Comparison of ENCODE assay signal across 32 cellular contexts in genomic region chr9:123062306-123063171, GRCh38. TPM values are rescaled to one million over a fixed set of nuclear protein-coding genes. Genes with fewer than 3 reads are reported as not detected.
A peak's percentile ranks its signal among the peaks of the same experiment; 100 is the strongest.
DNase-seq lines count a peak whose midpoint lies in the region; ATAC-seq and TF ChIP-seq lines count a peak whose summit lies in the region.
"Had no signal": no experiment of that assay in that cellular context is flagged by ENCODE, and none has a peak within 500 bp of the region (broad histone marks: within the 10 kb centered on the region; RNA-seq: fewer than 3 reads in every experiment).

No MANE protein-coding gene starts in this region.

- no peak for DNase-seq in IMR-90
- no peak for DNase-seq in caudate nucleus (lab: John Stamatoyannopoulos, UW)
- peak in 1 of 2 donors; percentile 44 for DNase-seq in psoas muscle
- no peak for DNase-seq in amygdala (lab: John Stamatoyannopoulos, UW)
- DNase-seq in substantia nigra (lab: John Stamatoyannopoulos, UW), result no peak
- no peak for DNase-seq in KBM-7
- DNase-seq in PC-9, result no peak
- DNase-seq: activated CD4-positive, alpha-beta T cell treated with anti-CD3 and anti-CD28 coated beads, Interleukin-2, amount 50 U/mL, for 48 hours; activated CD4-positive, CD25-positive, alpha-beta regulatory T cell; activated naive CD8-positive, alpha-beta T cell treated with anti-CD3 and anti-CD28 coated beads, Interleukin-2, amount 10 ng/mL, durations not matched to agents 7 days and 5 days; brain microvascular endothelial cell; CD8-positive, alpha-beta memory T cell; DMS79; effector memory CD8-positive, alpha-beta T cell; H9; islet precursor cell; left ventricle myocardium superior; NCI-H1105; NCI-H1930; NCI-H526 treated with DMSO at 0.1 percent for 48 hours; pancreas; stimulated activated CD4-positive, alpha-beta T cell treated with anti-CD3 and anti-CD28 coated beads, Interleukin-4, amount 100 ng/mL, for 4 hours; stimulated activated naive CD4-positive, alpha-beta T cell treated with Interleukin-2 at 50 U/mL for 16 hours; T1000; trophoblast cell had no signal

- H3K56ac ChIP-seq in IMR-90 (ENCODE audit: extremely low read depth, insufficient read depth, low read length), result peak overlapping the region; percentile 38; the same call in 1 of the 2 replicates

- H3K36me3 ChIP-seq in ACC112 (ENCODE audit: insufficient read depth, low read length) (peaks cover 22% of the 10 kb centered on the region), IMR-90 (ENCODE audit: control insufficient read depth, insufficient read depth, low read length) (peaks cover 9% of the 10 kb centered on the region), psoas muscle (ENCODE audit: insufficient read depth in 1 of 2, low read depth in 1 of 2) (peaks cover 3 to 31% of the 10 kb centered on the region in 2 donors), PC-9 (ENCODE audit: low read depth) (0 out of 2 replicates have a peak, but pooled peaks cover 5% of the 10 kb centered on the region)
- H3K36me3 ChIP-seq: brain microvascular endothelial cell had no signal

- peak overlapping the region; percentile 82 for H3K14ac ChIP-seq in IMR-90 (replicated peaks; ENCODE audit: low read depth, low read length)

- no CpG with 5 or more reads among the region's 7 CpGs for WGBS in IMR-90 (ENCODE audit: extremely low coverage in 2 of 2, insufficient read length in 1 of 2), 2 experiments
- WGBS in psoas muscle, 3 donors, result 26 to 46% (median 27%) methylated on average over 7 of the region's 7 CpGs

- TF ChIP-seq POLR2A in IMR-90 (IDR thresholded peaks at IDR 0.05; ENCODE audit: low read depth, low read length), result no peak

- H3K4ac ChIP-seq in IMR-90 (ENCODE audit: low read depth, low read length), result peak overlapping the region; percentile 92

- peak overlapping the region; percentile 79 for H2BK5ac ChIP-seq in IMR-90 (ENCODE audit: low read depth, low read length, poor library complexity, severe bottlenecking)

- H3K9ac ChIP-seq in IMR-90 (ENCODE audit: low read depth, low read length), result no peak overlapping the region; the same call in 1 of the 2 replicates

- BruUV-seq in IMR-90 (replicated peaks; lab: Mats Ljungman, UMichigan) (no TSS peak), PC-9 (replicated peaks; lab: Mats Ljungman, UMichigan) (no TSS peak)

- H3K9me3 ChIP-seq in IMR-90 (ENCODE audit: control insufficient read depth, insufficient read depth, low read length) (no peaks in the 10 kb centered on the region), psoas muscle (no peaks in the 10 kb centered on the region), PC-9 (ENCODE audit: insufficient read depth, low read depth) (no peaks in the 10 kb centered on the region)
- H3K9me3 ChIP-seq: pancreas, right atrium auricular region had no signal

- no peaks in the 10 kb centered on the region for H3K79me2 ChIP-seq in ACC112 (ENCODE audit: control insufficient read depth, insufficient read depth, low read length, unreplicated experiment)
- no peaks in the 10 kb centered on the region for H3K79me2 ChIP-seq in PC-9 (ENCODE audit: low read depth)

- H2AFZ ChIP-seq in ACC112 (ENCODE audit: low read length, unreplicated experiment) (no peak overlapping the region), IMR-90 (replicated peaks; ENCODE audit: low read length, poor library complexity) (no peak overlapping the region), PC-9 (no peak overlapping the region)

- no peak for TF ChIP-seq RAD21 in IMR-90 (IDR thresholded peaks at IDR 0.05; ENCODE audit: low read length)

- peak overlapping the region; percentile 48 to 83; a peak in 3 of 4 replicates for H4K8ac ChIP-seq in IMR-90 (ENCODE audit: low read depth in 2 of 2, low read length in 2 of 2)

- peaks cover 43% of the 10 kb centered on the region for H3K4me1 ChIP-seq in ACC112 (ENCODE audit: control insufficient read depth, insufficient read depth, low read length, unreplicated experiment)
- H3K4me1 ChIP-seq in IMR-90 (ENCODE audit: control insufficient read depth, insufficient read depth, low read length), result peaks cover 13% of the 10 kb centered on the region
- peaks cover 20% of the 10 kb centered on the region for H3K4me1 ChIP-seq in psoas muscle
- no peaks in the 10 kb centered on the region for H3K4me1 ChIP-seq in PC-9 (replicated peaks; ENCODE audit: insufficient read depth)
- H3K4me1 ChIP-seq: pancreas, right atrium auricular region had no signal

- peaks cover 7% of the 10 kb centered on the region for H3K9me1 ChIP-seq in IMR-90 (ENCODE audit: insufficient read depth, low read length)

- intact Hi-C loops in IMR-90 (cut with micrococcal nuclease), result no loop called here
- intact Hi-C loops in psoas muscle (cut with DNase I), result loop anchor here in 1 of 2 donors (10.0 kb wide), 1 partner anchor 62 kb away; no protein-coding TSS in a partner anchor
- intact Hi-C loops in PC-9 (cut with micrococcal nuclease; ENCODE audit: unreplicated experiment), result no loop called here

- H3K79me1 ChIP-seq in IMR-90 (ENCODE audit: low read depth in 1 of 2, low read length in 2 of 2), result peaks cover 2 to 22% of the 10 kb centered on the region in 2 experiments; a peak in 2 of 4 replicates

- POLR2A ChIA-PET in IMR-90 (lab: Charles Lee; ENCODE audit: unreplicated experiment) (no interaction called here), PC-9 (lab: Charles Lee; ENCODE audit: unreplicated experiment) (no interaction called here)

- H2AK9ac ChIP-seq in IMR-90 (replicated peaks; ENCODE audit: low read depth, low read length, poor library complexity), result no peak overlapping the region

- H3K27me3 ChIP-seq in ACC112 (ENCODE audit: insufficient read depth, low read length), result no peaks in the 10 kb centered on the region
- H3K27me3 ChIP-seq in IMR-90 (ENCODE audit: control insufficient read depth, insufficient read depth, low read length), result no peaks in the 10 kb centered on the region
- H3K27me3 ChIP-seq in psoas muscle (ENCODE audit: insufficient read depth in 3 of 3, low read length in 2 of 3), result no peaks in the 10 kb centered on the region
- no peaks in the 10 kb centered on the region for H3K27me3 ChIP-seq in PC-9 (ENCODE audit: insufficient read depth, low read depth)
- H3K27me3 ChIP-seq: brain microvascular endothelial cell, pancreas, right atrium auricular region had no signal

- peak overlapping the region; percentile 96; the same call in 1 of the 2 replicates for H2AK5ac ChIP-seq in IMR-90 (ENCODE audit: low read depth, low read length)

- in situ Hi-C loops in IMR-90 (cut with MboI; ENCODE audit: low sequenced_read_pairs) (no loop called here), KBM-7 (cut with MboI; ENCODE audit: low pct_unique_long_range_greater_than_20kb, low sequenced_read_pairs) (loop anchor here (25.0 kb wide), 1 partner anchor 100 kb away; no protein-coding TSS in a partner anchor)

- dilution Hi-C loops in IMR-90 (cut with HindIII; ENCODE audit: low sequenced_read_pairs, unreplicated experiment), result no loop called here

- H4K5ac ChIP-seq in IMR-90 (ENCODE audit: low read depth, low read length), result peak overlapping the region; percentile 49

- H4K20me1 ChIP-seq in IMR-90 (ENCODE audit: insufficient read depth, low read length) (peaks cover 3% of the 10 kb centered on the region; the same call in 1 of the 2 replicates), PC-9 (ENCODE audit: insufficient read depth) (peaks cover 4% of the 10 kb centered on the region; the same call in 1 of the 2 replicates)

- no peaks in the 10 kb centered on the region for H3K9me2 ChIP-seq in PC-9 (ENCODE audit: insufficient read depth)

- peak; percentile 28 for ATAC-seq in IMR-90 (ENCODE audit: low read depth)
- ATAC-seq in psoas muscle, result peak; percentile 62 to 86 (median 84)
- ATAC-seq: effector memory CD8-positive, alpha-beta T cell; esophagus mucosa; HepG2; left ventricle myocardium superior; natural killer cell treated with Interleukin-12 subunit alpha and Interleukin-12 subunit beta and Interleukin-15 and Interleukin-18, amount 100 ng/mL, for 72 hours; pancreas had no signal

- H3K4me2 ChIP-seq in IMR-90 (ENCODE audit: low read depth, low read length) (peak overlapping the region; percentile 43; the same call in 1 of the 2 replicates), PC-9 (no peak overlapping the region)

- H2BK20ac ChIP-seq in IMR-90 (ENCODE audit: low read depth, low read length), result peak overlapping the region; percentile 89

- H2BK15ac ChIP-seq in IMR-90 (ENCODE audit: low read depth, low read length), result peak overlapping the region; percentile 71; the same call in 1 of the 3 replicates

- H3K18ac ChIP-seq in IMR-90 (ENCODE audit: low read depth, low read length), result peak overlapping the region; percentile 60

- H3F3A ChIP-seq in PC-9 (ENCODE audit: insufficient read depth, low read depth), result 0 out of 2 replicates have a peak, but pooled peaks cover 6% of the 10 kb centered on the region

- peak overlapping the region; percentile 83; the same call in 1 of the 2 replicates for H3K23ac ChIP-seq in IMR-90 (ENCODE audit: low read depth, low read length)

- no peak for TF ChIP-seq CTCF in IMR-90 (conservative IDR thresholded peaks at IDR 0.05; ENCODE audit: low read depth, low read length)
- no peak for TF ChIP-seq CTCF in psoas muscle (IDR thresholded peaks at IDR 0.05)
- no peak for TF ChIP-seq CTCF in PC-9 (conservative IDR thresholded peaks at IDR 0.05)

- CTCF ChIA-PET in IMR-90 (lab: Yijun Ruan, JAX) (no interaction called here), PC-9 (lab: Charles Lee) (no interaction called here)

- H3K27ac ChIP-seq in ACC112 (ENCODE audit: low read depth, low read length) (peak overlapping the region; percentile 48), IMR-90 (ENCODE audit: insufficient read depth, low read length) (peak overlapping the region; percentile 97; the same call in 1 of the 2 replicates), caudate nucleus (ENCODE audit: low read depth, low read length) (peak overlapping the region; percentile 23), psoas muscle (peak overlapping the region; percentile 38), substantia nigra (ENCODE audit: low read depth, low read length, poor library complexity, severe bottlenecking) (no peak overlapping the region), PC-9 (no peak overlapping the region)
- H3K27ac ChIP-seq: brain microvascular endothelial cell, pancreas had no signal

- H2BK120ac ChIP-seq in IMR-90 (ENCODE audit: low read depth, low read length), result peak overlapping the region; percentile 90

- no peak overlapping the region for H3K4me3 ChIP-seq in ACC112 (ENCODE audit: low read depth, low read length)
- no peak overlapping the region for H3K4me3 ChIP-seq in IMR-90 (ENCODE audit: insufficient read depth, low read depth, low read length)
- no peak overlapping the region for H3K4me3 ChIP-seq in psoas muscle
- H3K4me3 ChIP-seq in PC-9, result no peak overlapping the region
- H3K4me3 ChIP-seq: pancreas, right atrium auricular region had no signal

- peak overlapping the region; percentile 82 for H4K91ac ChIP-seq in IMR-90 (ENCODE audit: insufficient read depth, low read depth, low read length)

TF ChIP-seq in IMR-90, 13 proteins besides CTCF, POLR2A, EP300 and RAD21 (continues in another document):
- TF ChIP-seq MAZ (IDR thresholded peaks at IDR 0.05; ENCODE audit: borderline replicate concordance, low read depth, low read length), result no peak

RNA-seq across cellular contexts. Expression of gene GPR21, which starts 29.1 kb away (rescaled TPM):
- total RNA-seq in IMR-90 (2012; rRNA removed) (0.28 and 0.90 TPM in 2 replicates), psoas muscle (under 1 TPM in 1 of 4 donors, not detected in 3; 0.64 TPM), PC-9 (2021) (1.6 and 3.7 TPM in 2 replicates)
- polyA plus RNA-seq in IMR-90 (2012; rRNA removed) (not detected in 2 replicates), psoas muscle (under 1 TPM in 2 of 3 donors, not detected in 1; 0.05 to 0.12 TPM)
- 0.11 TPM in 1 of 2 replicates, not detected in the other for polyA plus RNA-seq in IMR-90 (2012; cell fraction: cytosol; rRNA removed)
- polyA plus RNA-seq in IMR-90 (2012; cell fraction: nucleus; rRNA removed; ENCODE audit: low replicate concordance), result 0.22 and 0.58 TPM in 2 replicates
- total RNA-seq: A172, RPMI7951 had no signal
- polyA plus RNA-seq: CD8-positive, alpha-beta memory T cell had no signal

Comparison
In these comparisons a context has a peak if more than half of its experiments do, and no peak if none do; other contexts are left out.
1. H3K27ac ChIP-seq: peak in ACC112 (single experiment), IMR-90 (single experiment), caudate nucleus (single experiment) and psoas muscle (single experiment); none in substantia nigra (single experiment) and PC-9 (single experiment).